ENCODE assay signal across 21 cellular contexts in genomic region chr6:87105823-87106222, GRCh38. TPM values are rescaled to one million over a fixed set of nuclear protein-coding genes. Genes with fewer than 3 reads are reported as not detected.
"Had no signal": no experiment of that assay in that cellular context is flagged by ENCODE, and none has a peak within 500 bp of the region (broad histone marks: within the 10 kb centered on the region; RNA-seq: fewer than 3 reads in every experiment).

No MANE protein-coding gene starts in this region.

- H3K4me3 ChIP-seq: colonic mucosa, esophagus squamous epithelium, gastroesophageal sphincter, heart right ventricle, lower lobe of right lung, ovary, right lobe of liver, spleen, suprapubic skin had no signal

- H3K36me3 ChIP-seq: colonic mucosa, esophagus squamous epithelium, gastroesophageal sphincter, heart right ventricle, lower lobe of right lung, ovary, right lobe of liver, spleen, suprapubic skin had no signal

- ATAC-seq: gastroesophageal sphincter, heart right ventricle, left colon, lower lobe of right lung, right lobe of liver had no signal

- H3K27me3 ChIP-seq: colonic mucosa, esophagus squamous epithelium, gastroesophageal sphincter, ovary, right lobe of liver, spleen, suprapubic skin had no signal

- H3K9me3 ChIP-seq: colonic mucosa, esophagus squamous epithelium, gastroesophageal sphincter, heart right ventricle, lower lobe of right lung, ovary, right lobe of liver, spleen, suprapubic skin had no signal

- H3K4me1 ChIP-seq: colonic mucosa, esophagus squamous epithelium, gastroesophageal sphincter, heart right ventricle, lower lobe of right lung, right lobe of liver, suprapubic skin had no signal

- H3K27ac ChIP-seq: colonic mucosa, esophagus squamous epithelium, gastroesophageal sphincter, heart right ventricle, lower lobe of right lung, ovary, right lobe of liver, spleen, suprapubic skin had no signal

- DNase-seq: activated CD4-positive, alpha-beta T cell treated with anti-CD3 and anti-CD28 coated beads, Interleukin-2, amount 10 ng/mL, durations not matched to agents 7 days and 5 days; activated CD4-positive, CD25-positive, alpha-beta regulatory T cell; activated naive CD4-positive, alpha-beta T cell; caudate nucleus; colonic mucosa; effector CD4-positive, alpha-beta T cell; esophagus squamous epithelium; heart right ventricle; left colon; lower lobe of right lung; nephron progenitor cell; ovary; right lobe of liver; spleen had no signal

- FAIRE-seq: endothelial cell of umbilical vein, islet of Langerhans had no signal

RNA-seq across cellular contexts. Expression of gene CGA, which starts 10.9 kb away (rescaled TPM):
- total RNA-seq: activated CD4-positive, alpha-beta T cell treated with anti-CD3 and anti-CD28 coated beads, Interleukin-2, amount 10 ng/mL, durations not matched to agents 7 days and 5 days; activated T-helper 1 cell treated with anti-CD3 and anti-CD28 coated beads, Interleukin-12 subunit alpha, Interleukin-12 subunit beta, Interleukin-2, Interleukin-4 antibody, amounts not matched to agents 30 ng/mL and 10 ng/mL and 1 ng/mL, durations not matched to agents 14 hours and 24 hours and 36 hours; colonic mucosa; endothelial cell of umbilical vein; esophagus squamous epithelium; gastroesophageal sphincter; left colon; lower lobe of right lung; mesothelial cell of epicardium; ovary; pulmonary artery endothelial cell; right lobe of liver; spleen had no signal
- polyA plus RNA-seq: ovary, spleen had no signal
